In the genomic region with DNA sequence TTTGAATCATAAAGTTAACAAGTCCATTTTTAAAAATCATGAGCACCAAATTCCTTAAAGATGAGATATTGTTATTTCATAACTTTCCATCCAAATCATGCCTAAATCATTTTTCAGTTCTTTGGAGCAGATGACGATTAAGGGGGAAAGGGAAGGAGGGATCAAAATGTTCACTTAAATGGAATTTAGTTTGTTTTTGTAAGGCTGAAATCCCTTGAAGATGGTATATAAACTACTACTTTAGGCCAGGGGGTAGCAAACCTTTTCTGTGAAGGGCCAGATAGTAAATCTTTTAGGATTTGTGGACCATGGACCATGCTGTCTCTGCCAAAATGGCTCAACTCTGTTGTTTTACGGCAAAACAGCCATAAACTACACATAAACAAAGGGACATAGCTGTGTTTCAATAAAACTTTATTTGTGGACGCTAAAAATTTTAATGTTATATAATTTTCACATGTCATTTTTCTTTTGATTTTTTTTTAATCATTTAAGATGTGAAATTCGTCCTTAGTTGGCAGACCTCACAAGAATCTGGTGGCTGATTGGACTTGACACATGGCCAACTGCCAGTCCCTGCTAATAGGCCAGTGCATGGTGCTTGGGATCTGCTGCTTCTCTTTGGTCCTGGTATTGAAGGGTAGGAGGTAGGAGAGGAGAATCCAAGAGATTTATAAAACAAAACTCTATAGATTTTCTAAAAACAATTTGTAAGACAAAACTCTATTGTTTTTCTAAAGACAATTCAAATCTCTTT, we compare ENCODE assay signal across 1 cellular context.
TF ChIP-seq lines count a peak whose summit lies in the region.

No MANE protein-coding gene starts in this region.

TF ChIP-seq in GM23338, 12 proteins besides CTCF, POLR2A, EP300 and RAD21 (continued from another document):
- TF ChIP-seq ZNF462 (CRISPR knock-in tag; IDR thresholded peaks at IDR 0.05): no peak
- no peak for TF ChIP-seq JUNB (IDR thresholded peaks at IDR 0.05; ENCODE audit: unreplicated experiment)
- no peak for TF ChIP-seq CREB1 (CRISPR knock-in tag; IDR thresholded peaks at IDR 0.05; ENCODE audit: low read depth)
- TF ChIP-seq, protein P1, sequence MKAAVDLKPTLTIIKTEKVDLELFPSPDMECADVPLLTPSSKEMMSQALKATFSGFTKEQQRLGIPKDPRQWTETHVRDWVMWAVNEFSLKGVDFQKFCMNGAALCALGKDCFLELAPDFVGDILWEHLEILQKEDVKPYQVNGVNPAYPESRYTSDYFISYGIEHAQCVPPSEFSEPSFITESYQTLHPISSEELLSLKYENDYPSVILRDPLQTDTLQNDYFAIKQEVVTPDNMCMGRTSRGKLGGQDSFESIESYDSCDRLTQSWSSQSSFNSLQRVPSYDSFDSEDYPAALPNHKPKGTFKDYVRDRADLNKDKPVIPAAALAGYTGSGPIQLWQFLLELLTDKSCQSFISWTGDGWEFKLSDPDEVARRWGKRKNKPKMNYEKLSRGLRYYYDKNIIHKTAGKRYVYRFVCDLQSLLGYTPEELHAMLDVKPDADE (IDR thresholded peaks at IDR 0.05): no peak
- no peak for TF ChIP-seq REST (IDR thresholded peaks at IDR 0.05; ENCODE audit: unreplicated experiment)
- no peak for TF ChIP-seq POLR2AphosphoS5 (IDR thresholded peaks at IDR 0.05; ENCODE audit: low read depth)
- no peak for TF ChIP-seq EZH2 (IDR thresholded peaks at IDR 0.05; ENCODE audit: low read depth, unreplicated experiment)
